ENCODE assay signal across 8 cellular contexts in genomic region chr1:158999301-159000069, GRCh38. TPM values are rescaled to one million over a fixed set of nuclear protein-coding genes. Genes with fewer than 3 reads are reported as not detected.
DNase-seq lines count a peak whose midpoint lies in the region; TF ChIP-seq lines count a peak whose summit lies in the region.

No MANE protein-coding gene starts in this region.

- WGBS in smooth muscle cell (ENCODE audit: low lambda C conversion rate), result 3% methylated on average over 11 of the region's 11 CpGs

- peak overlapping the region; percentile 79 for H2AFZ ChIP-seq in smooth muscle cell (ENCODE audit: low read depth)

- H3K9ac ChIP-seq in smooth muscle cell (ENCODE audit: low read depth), result peak overlapping the region; percentile 61

- no peaks in the 10 kb centered on the region for H3K27me3 ChIP-seq in smooth muscle cell (ENCODE audit: low read depth)

- H3K9me3 ChIP-seq in smooth muscle cell (replicated peaks; ENCODE audit: low read depth), result no peaks in the 10 kb centered on the region

- peak overlapping the region; percentile 93 for H3K27ac ChIP-seq in cingulate gyrus (ENCODE audit: low read depth, low read length)
- peak overlapping the region; percentile 77 for H3K27ac ChIP-seq in smooth muscle cell (ENCODE audit: low read depth)

- H3K4me1 ChIP-seq in smooth muscle cell (ENCODE audit: low read depth), result peaks cover 28% of the 10 kb centered on the region

- H4K20me1 ChIP-seq in smooth muscle cell (ENCODE audit: low read depth), result no peaks in the 10 kb centered on the region

- H3K4me2 ChIP-seq in smooth muscle cell, result peak overlapping the region; percentile 83

- peaks cover 10% of the 10 kb centered on the region for H3F3A ChIP-seq in smooth muscle cell (ENCODE audit: low read depth)

- H3K4me3 ChIP-seq in smooth muscle cell, result peak overlapping the region; percentile 57

- peak; percentile 56 for DNase-seq in NCI-H2029 treated with DMSO at 0.1 percent for 48 hours (lab: John Stamatoyannopoulos, UW)
- peak; percentile 93 for DNase-seq in islet precursor cell
- peak; percentile 29 for DNase-seq in smooth muscle cell (lab: John Stamatoyannopoulos, UW; ENCODE audit: unreplicated experiment)
- DNase-seq in stimulated activated CD4-positive, alpha-beta T cell treated with anti-CD3 and anti-CD28 coated beads, Interleukin-15, amount 100 ng/mL, for 24 hours, result no peak
- no peak for DNase-seq in NCI-H524 (lab: John Stamatoyannopoulos, UW)
- DNase-seq in GDM1 (lab: John Stamatoyannopoulos, UW), result no peak
- no peak for DNase-seq in OCI-M2 (lab: John Stamatoyannopoulos, UW; ENCODE audit: unreplicated experiment)

- H3K36me3 ChIP-seq in smooth muscle cell (ENCODE audit: low read depth), result no peaks in the 10 kb centered on the region

- TF ChIP-seq CTCF in smooth muscle cell (IDR thresholded peaks at IDR 0.05; ENCODE audit: borderline replicate concordance, insufficient read depth, poor library complexity, severe bottlenecking), result no peak

- peaks cover 7% of the 10 kb centered on the region for H3K79me2 ChIP-seq in smooth muscle cell (ENCODE audit: low read depth)

RNA-seq across cellular contexts. Expression of gene IFI16, which starts 10.2 kb away (rescaled TPM):
- 92.1 and 96.3 TPM in 2 replicates for total RNA-seq in smooth muscle cell
- 95.9 and 114 TPM in 2 replicates for polyA plus RNA-seq in smooth muscle cell

Comparison
In these comparisons a context has a peak if more than half of its experiments do, and no peak if none do; other contexts are left out.
1. DNase-seq: peak in NCI-H2029 treated with DMSO at 0.1 percent for 48 hours (single experiment), islet precursor cell (single experiment) and smooth muscle cell (single experiment); none in stimulated activated CD4-positive, alpha-beta T cell treated with anti-CD3 and anti-CD28 coated beads, Interleukin-15, amount 100 ng/mL, for 24 hours (single experiment), NCI-H524 (0 of 2), GDM1 (single experiment) and OCI-M2 (single experiment).